ENCODE assay signal across 15 cellular contexts in genomic region chr21:31503939-31504338, GRCh38.
A peak's percentile ranks its signal among the peaks of the same experiment; 100 is the strongest.
DNase-seq lines count a peak whose midpoint lies in the region; ATAC-seq and TF ChIP-seq lines count a peak whose summit lies in the region.
"Had no signal": no experiment of that assay in that cellular context is flagged by ENCODE, and none has a peak within 500 bp of the region (broad histone marks: within the 10 kb centered on the region; RNA-seq: fewer than 3 reads in every experiment).

No MANE protein-coding gene starts in this region.

- H3K27me3 ChIP-seq in RWPE2 (ENCODE audit: insufficient read depth, poor library complexity, severe bottlenecking), result no peaks in the 10 kb centered on the region
- no peaks in the 10 kb centered on the region for H3K27me3 ChIP-seq in prostate gland (replicated peaks; ENCODE audit: insufficient read depth)
- H3K27me3 ChIP-seq: BE2C had no signal

- H3K36me3 ChIP-seq in RWPE2 (ENCODE audit: low read depth) (no peaks in the 10 kb centered on the region), prostate gland (no peaks in the 10 kb centered on the region)
- H3K36me3 ChIP-seq: BE2C had no signal

- no peak for TF ChIP-seq CTCF in RWPE2 (IDR thresholded peaks at IDR 0.05; ENCODE audit: poor library complexity, severe bottlenecking)
- TF ChIP-seq CTCF in prostate gland (IDR thresholded peaks at IDR 0.05), result no peak

- H3K27ac ChIP-seq in RWPE2 (ENCODE audit: poor library complexity, severe bottlenecking), result no peak overlapping the region
- H3K27ac ChIP-seq in prostate gland, result no peak overlapping the region
- H3K27ac ChIP-seq: C4-2B had no signal

- TF ChIP-seq POLR2A in prostate gland (IDR thresholded peaks at IDR 0.05), result no peak
- TF ChIP-seq POLR2A in GM18505 (IDR thresholded peaks at IDR 0.05; ENCODE audit: borderline replicate concordance, extremely low read depth, insufficient read depth, insufficient read length), result no peak

- ATAC-seq in RWPE2 (ENCODE audit: low read depth), result peak; percentile 61; the same call in 2 of the 3 replicates
- ATAC-seq in esophagus mucosa, result peak; percentile 82
- no peak for ATAC-seq in HG02678 (IDR thresholded peaks at IDR 0.05; ENCODE audit: unreplicated experiment)
- no peak for ATAC-seq in GM18505 (IDR thresholded peaks at IDR 0.05; ENCODE audit: unreplicated experiment)
- ATAC-seq: HepG2 had no signal

- intact Hi-C loops in prostate gland (cut with DNase I), result no loop called here

- H3K4me1 ChIP-seq in RWPE2 (ENCODE audit: insufficient read depth, poor library complexity, severe bottlenecking), result peaks cover 3% of the 10 kb centered on the region
- no peaks in the 10 kb centered on the region for H3K4me1 ChIP-seq in prostate gland (replicated peaks)
- H3K4me1 ChIP-seq: BE2C had no signal

- no peak overlapping the region for H3K4me3 ChIP-seq in RWPE2 (ENCODE audit: severe bottlenecking)
- H3K4me3 ChIP-seq in prostate gland, result no peak overlapping the region

- DNase-seq in HPDE6-E6E7 (ENCODE audit: extremely low spot score), result peak; percentile 51
- DNase-seq in RWPE2 (ENCODE audit: low spot score), result no peak
- DNase-seq in prostate gland (ENCODE audit: low spot score), result peak; percentile 33
- DNase-seq in putamen (ENCODE audit: low spot score), result no peak
- DNase-seq in activated CD4-positive, alpha-beta T cell treated with anti-CD3 and anti-CD28 coated beads, Interleukin-2, amount 50 U/mL, for 48 hours, result no peak
- DNase-seq: BE2C; CD4-positive, alpha-beta memory T cell; DMS79; GOT3; H9 had no signal

- H3K9me3 ChIP-seq in RWPE2 (ENCODE audit: severe bottlenecking), result no peaks in the 10 kb centered on the region
- H3K9me3 ChIP-seq in prostate gland, result no peaks in the 10 kb centered on the region
- H3K9me3 ChIP-seq: BE2C had no signal

- WGBS in prostate gland, result 61% methylated on average over 3 of the region's 3 CpGs

Comparison
In these comparisons a context has a peak if more than half of its experiments do, and no peak if none do; other contexts are left out.
1. DNase-seq: peak in HPDE6-E6E7 (single experiment) and prostate gland (single experiment); none in RWPE2 (single experiment), putamen (single experiment) and activated CD4-positive, alpha-beta T cell treated with anti-CD3 and anti-CD28 coated beads, Interleukin-2, amount 50 U/mL, for 48 hours (0 of 2).
2. ATAC-seq: peak in RWPE2 (single experiment) and esophagus mucosa (single experiment); none in HG02678 (single experiment) and GM18505 (single experiment).